16 cellular contexts compared by ENCODE assay signal in the genomic region with DNA sequence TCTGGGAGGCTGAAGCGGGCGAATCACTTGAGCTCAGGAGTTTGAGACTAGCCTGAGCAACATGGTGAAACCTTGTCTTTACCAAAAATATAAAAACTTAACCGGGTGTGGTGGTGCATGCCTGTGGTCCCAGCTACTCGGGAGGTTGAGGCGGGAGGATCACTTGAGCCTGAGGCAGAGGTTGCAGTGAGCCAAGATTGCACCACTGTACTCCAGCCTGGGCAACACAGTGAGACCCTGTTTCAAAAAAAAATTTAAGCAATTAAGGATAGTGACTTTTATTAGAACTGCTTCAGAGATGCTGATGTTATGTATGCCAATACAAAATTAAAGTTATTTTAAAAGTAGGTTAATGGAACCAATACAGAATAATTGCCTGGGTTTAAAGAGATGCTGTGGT. TPM values are rescaled to one million over a fixed set of nuclear protein-coding genes. Genes with fewer than 3 reads are reported as not detected.
DNase-seq lines count a peak whose midpoint lies in the region; ATAC-seq, FAIRE-seq and TF ChIP-seq lines count a peak whose summit lies in the region.
"Not testable (repeated sequence)": the region's sequence is repeated elsewhere in the genome, so short reads cannot be mapped to it uniquely, and the experiment has no call there.
"Had no signal": no experiment of that assay in that cellular context is flagged by ENCODE, and none has a peak within 500 bp of the region (broad histone marks: within the 10 kb centered on the region; RNA-seq: fewer than 3 reads in every experiment).

No MANE protein-coding gene starts in this region.

- not testable (repeated sequence) for H3K27me3 ChIP-seq in K562 (ENCODE audit: control insufficient read depth in 2 of 2, insufficient read depth in 2 of 2, low read length in 2 of 2)

- not testable (repeated sequence) for H3K4me1 ChIP-seq in HEK293 (ENCODE audit: control insufficient read depth, insufficient read depth, low read length); K562 (replicated peaks in 1 of 2; ENCODE audit: control insufficient read depth in 2 of 2, insufficient read depth in 2 of 2, low read length in 2 of 2)

- in situ Hi-C loops in K562 (cut with MboI), result not testable (repeated sequence)

- not testable (repeated sequence) for H3K4me3 Mint-ChIP-seq in WTC11; chondrocyte (ENCODE audit: unreplicated experiment); osteocyte (ENCODE audit: unreplicated experiment)

- H3K4me3 ChIP-seq in HEK293 (ENCODE audit: low read depth, low read length); K562: not testable (repeated sequence)

- not testable (repeated sequence) for H3K4me1 Mint-ChIP-seq in WTC11; chondrocyte (ENCODE audit: low read depth); osteocyte (ENCODE audit: unreplicated experiment)

- H3K36me3 Mint-ChIP-seq in WTC11 (peaks cover 53% of the 10 kb centered on the region), chondrocyte (ENCODE audit: low read depth) (peaks cover 33% of the 10 kb centered on the region), osteocyte (ENCODE audit: unreplicated experiment) (peaks cover 57% of the 10 kb centered on the region)

- FAIRE-seq in D721Med (lab: Jason Lieb, UNC), result peak; percentile 21
- FAIRE-seq in K562 (lab: Jason Lieb, UNC), result not testable (repeated sequence)

- H3K4me2 ChIP-seq in K562 (ENCODE audit: insufficient read depth, low read length), result not testable (repeated sequence)

- not testable (repeated sequence) for TF ChIP-seq POLR2A in K562 (conservative IDR thresholded peaks at IDR 0.05)

- H3K27me3 Mint-ChIP-seq in WTC11 (ENCODE audit: low read depth); chondrocyte (ENCODE audit: low read depth); osteocyte (ENCODE audit: unreplicated experiment): not testable (repeated sequence)

- CTCF ChIA-PET in HEK293 (lab: Yijun Ruan, JAX); WTC11 (lab: Charles Lee); K562 (lab: Yijun Ruan, JAX; ENCODE audit: low intra/inter-chr PET ratio): not testable (repeated sequence)

- not testable (repeated sequence) for TF ChIP-seq RAD21 in K562 (CRISPR knock-in tag; conservative IDR thresholded peaks at IDR 0.05 in 1 of 2, IDR thresholded peaks at IDR 0.05 in 1 of 2)

- not testable (repeated sequence) for DNase-seq in D721Med (ENCODE audit: insufficient read length, low spot score); WTC11 (ENCODE audit: low spot score); K562 (ENCODE audit: extremely low read depth in 1 of 4, low spot score in 3 of 4); chondrocyte (ENCODE audit: low spot score); osteocyte (ENCODE audit: extremely low spot score, unreplicated experiment)

- POLR2A ChIA-PET in HEK293 (lab: Yijun Ruan, JAX); WTC11 (lab: Charles Lee): not testable (repeated sequence)
- POLR2A ChIA-PET in K562 (lab: Yijun Ruan, JAX), result interaction anchor here (1.0 kb wide), 1 partner anchor 56 kb away, joined by 3 read pairs; a partner anchor contains a TSS

- H3K9me3 Mint-ChIP-seq in WTC11; chondrocyte (ENCODE audit: low read depth); osteocyte (ENCODE audit: unreplicated experiment): not testable (repeated sequence)

- TF ChIP-seq CTCF in D721Med (IDR thresholded peaks at IDR 0.05; ENCODE audit: insufficient read depth, missing control alignments); HEK293 (tag by site-specific recombination; IDR thresholded peaks at IDR 0.05); WTC11 (IDR thresholded peaks at IDR 0.05); K562 (IDR thresholded peaks at IDR 0.05 in 2 of 3, conservative IDR thresholded peaks at IDR 0.05 in 1 of 3; ENCODE audit: insufficient read depth in 2 of 3, low read depth in 1 of 3, low read length in 3 of 3); chondrocyte (IDR thresholded peaks at IDR 0.05); osteocyte (IDR thresholded peaks at IDR 0.05): not testable (repeated sequence)

- not testable (repeated sequence) for H3K9ac ChIP-seq in K562 (ENCODE audit: insufficient read depth in 1 of 2, low read depth in 2 of 2, low read length in 2 of 2)

- H3K27ac ChIP-seq in HEK293 (ENCODE audit: extremely low read depth, low read depth, low read length); K562 (ENCODE audit: extremely low read depth, low read depth, low read length): not testable (repeated sequence)

- H3K9me1 ChIP-seq in K562 (ENCODE audit: control insufficient read depth, insufficient read depth, low read length), result not testable (repeated sequence)

- peaks cover 77 to 78% of the 10 kb centered on the region in 2 experiments for H3K36me3 ChIP-seq in HEK293 (ENCODE audit: control insufficient read depth in 2 of 2, insufficient read depth in 1 of 2, low read length in 2 of 2)
- H3K36me3 ChIP-seq in K562 (ENCODE audit: control insufficient read depth, insufficient read depth, low read length), result peaks cover 90% of the 10 kb centered on the region

- H3K9me3 ChIP-seq in HEK293 (ENCODE audit: control insufficient read depth, insufficient read depth, low read depth, low read length); K562 (replicated peaks; ENCODE audit: control insufficient read depth, insufficient read depth, low read depth, low read length): not testable (repeated sequence)

- ATAC-seq in WTC11, K562: not testable (repeated sequence)

- H4K20me1 ChIP-seq in K562 (replicated peaks; ENCODE audit: control insufficient read depth, insufficient read depth, low read length), result not testable (repeated sequence)

- H3K79me2 ChIP-seq in K562 (ENCODE audit: control insufficient read depth, insufficient read depth, low read length), result not testable (repeated sequence)

- intact Hi-C loops in K562 (cut with micrococcal nuclease), result not testable (repeated sequence)

- not testable (repeated sequence) for TF ChIP-seq EP300 in K562 (IDR thresholded peaks at IDR 0.05; ENCODE audit: low read length)

- WGBS in K562 (ENCODE audit: insufficient coverage, low coverage, missing lambda C conversion rate), result 100% methylated on average over 5 of the region's 5 CpGs

- not testable (repeated sequence) for H2AFZ ChIP-seq in K562 (ENCODE audit: low read depth, low read length)

- not testable (repeated sequence) for H3K27ac Mint-ChIP-seq in WTC11
- H3K27ac Mint-ChIP-seq in chondrocyte (ENCODE audit: unreplicated experiment) (peak overlapping the region; percentile 32), osteocyte (ENCODE audit: unreplicated experiment) (peak overlapping the region; percentile 14)

- not testable (repeated sequence) for BruUV-seq in K562 (replicated peaks; lab: Mats Ljungman, UMichigan)

TF ChIP-seq in WTC11, 78 proteins besides CTCF, POLR2A, EP300 and RAD21:
- peak; percentile 61 for TF ChIP-seq ZNF121 (CRISPR knock-in tag; IDR thresholded peaks at IDR 0.05)

RNA-seq across cellular contexts. Expression of a gene that starts 48.8 kb away (rescaled TPM):
- total RNA-seq in WTC11 (2021) (0.57 to 1.0 TPM (median 0.69 TPM) in 3 replicates), K562 (2014; rRNA removed) (0.20 and 0.50 TPM in 2 replicates), K562 (2014; rRNA removed; fragmentation: Illumina TruSeq; extraction: Trizol) (0.25 and 0.38 TPM in 2 replicates), K562 (2015; rRNA removed; fragmentation: Illumina TruSeq; extraction: Trizol) (1.2 and 1.6 TPM in 2 replicates), K562 (2021) (0.62 and 1.1 TPM in 2 replicates), chondrocyte (0.22 to 0.51 TPM in 2 of 3 replicates, not detected in the other), osteocyte (0.40 TPM in 1 of 2 replicates, not detected in the other)
- total RNA-seq in K562 (2011; cell fraction: chromatin; rRNA removed; ENCODE audit: low replicate concordance), result 0.30 TPM in 1 of 2 replicates, not detected in the other
- 0.33 and 0.39 TPM in 2 replicates for total RNA-seq in K562 (2011; cell fraction: nucleolus; rRNA removed)
- 0.59 TPM in 1 of 2 replicates, not detected in the other for total RNA-seq in K562 (2011; cell fraction: nucleoplasm; rRNA removed)
- polyA plus RNA-seq in K562 (2011; rRNA removed) (0.07 and 0.45 TPM in 2 replicates), K562 (2014; fragmentation: Illumina TruSeq; extraction: Trizol) (0.58 and 0.77 TPM in 2 replicates), K562 (2014; fragmentation: Nextera tagmentation; extraction: Ambion mirVana) (under 1 TPM; 0.35 to 0.67 TPM), K562 (2014; rRNA removed) (0.50 TPM in 1 of 2 replicates, not detected in the other)
- 0.10 TPM in 1 of 2 replicates, not detected in the other for polyA plus RNA-seq in K562 (2011; cell fraction: cytosol; rRNA removed)
- 0.21 and 0.49 TPM in 2 replicates for polyA plus RNA-seq in K562 (2011; cell fraction: nucleus; rRNA removed)
- polyA plus RNA-seq in K562 (2012), result 0.35 and 27.1 TPM in 2 replicates
- 0.11 and 0.33 TPM in 2 replicates for polyA minus RNA-seq in K562 (2011; rRNA and poly(A)+ RNA removed)
- polyA minus RNA-seq in K562 (2011; cell fraction: cytosol; rRNA and poly(A)+ RNA removed), result not detected in 2 replicates
- 0.33 TPM in 1 of 2 replicates, not detected in the other for polyA minus RNA-seq in K562 (2011; cell fraction: nucleus; rRNA and poly(A)+ RNA removed)
- total RNA-seq: A172; A673; B cell; CD4-positive, alpha-beta memory T cell; CD4-positive, alpha-beta T cell; CD4-positive, CD25-positive, alpha-beta regulatory T cell; CD8-positive, alpha-beta memory T cell; CD8-positive, alpha-beta T cell; Daoy had no signal
- polyA plus RNA-seq: CD14-positive monocyte; CD4-positive, alpha-beta memory T cell; CD4-positive, CD25-positive, alpha-beta regulatory T cell; CD8-positive, alpha-beta memory T cell had no signal

RNA-seq across cellular contexts. Expression of a gene that starts 56.3 kb away (rescaled TPM):
- total RNA-seq in WTC11 (2021) (24.1 to 25.7 TPM (median 25.4 TPM) in 3 replicates), K562 (2014; rRNA removed) (11.4 and 12.4 TPM in 2 replicates), K562 (2014; rRNA removed; fragmentation: Illumina TruSeq; extraction: Trizol) (20.9 and 23.4 TPM in 2 replicates), K562 (2015; rRNA removed; fragmentation: Illumina TruSeq; extraction: Trizol) (27.2 and 31.7 TPM in 2 replicates), K562 (2021) (21.0 and 21.3 TPM in 2 replicates), chondrocyte (24.7 to 26.8 TPM (median 25.7 TPM) in 3 replicates), osteocyte (32.9 and 33.6 TPM in 2 replicates)
- total RNA-seq in K562 (2011; cell fraction: chromatin; rRNA removed; ENCODE audit: low replicate concordance), result 81.9 and 168 TPM in 2 replicates
- 42.0 and 47.8 TPM in 2 replicates for total RNA-seq in K562 (2011; cell fraction: nucleolus; rRNA removed)
- 46.5 and 67.9 TPM in 2 replicates for total RNA-seq in K562 (2011; cell fraction: nucleoplasm; rRNA removed)
- polyA plus RNA-seq in K562 (2011; rRNA removed) (17.3 and 17.4 TPM in 2 replicates), K562 (2014; fragmentation: Illumina TruSeq; extraction: Trizol) (5.6 and 6.7 TPM in 2 replicates), K562 (2014; fragmentation: Nextera tagmentation; extraction: Ambion mirVana) (1 to 10 TPM; 2.4 to 3.4 TPM), K562 (2014; rRNA removed) (5.7 and 6.1 TPM in 2 replicates)
- polyA plus RNA-seq in K562 (2011; cell fraction: cytosol; rRNA removed), result 7.9 and 9.5 TPM in 2 replicates
- polyA plus RNA-seq in K562 (2011; cell fraction: nucleus; rRNA removed), result 23.3 and 23.5 TPM in 2 replicates
- polyA plus RNA-seq in K562 (2012), result 2.8 and 3.4 TPM in 2 replicates
- 83.2 and 95.5 TPM in 2 replicates for polyA minus RNA-seq in K562 (2011; rRNA and poly(A)+ RNA removed)
- polyA minus RNA-seq in K562 (2011; cell fraction: cytosol; rRNA and poly(A)+ RNA removed), result 26.8 and 32.4 TPM in 2 replicates
- 33.8 and 61.1 TPM in 2 replicates for polyA minus RNA-seq in K562 (2011; cell fraction: nucleus; rRNA and poly(A)+ RNA removed)
